13 cellular contexts compared by ENCODE assay signal in genomic region chr7:30575910-30576309, GRCh38. TPM values are rescaled to one million over a fixed set of nuclear protein-coding genes. Genes with fewer than 3 reads are reported as not detected.
DNase-seq lines count a peak whose midpoint lies in the region; ATAC-seq and TF ChIP-seq lines count a peak whose summit lies in the region.
"Had no signal": no experiment of that assay in that cellular context is flagged by ENCODE, and none has a peak within 500 bp of the region (broad histone marks: within the 10 kb centered on the region; RNA-seq: fewer than 3 reads in every experiment).

No MANE protein-coding gene starts in this region.

- H3K9me3 Mint-ChIP-seq in CD8-positive, alpha-beta memory T cell: no peaks in the 10 kb centered on the region

- no peak for ATAC-seq in omental fat pad (ENCODE audit: low FRiP score)

- peak; percentile 34 for DNase-seq in DMS 273 (lab: John Stamatoyannopoulos, UW; ENCODE audit: unreplicated experiment)
- no peak for DNase-seq in DMS 273 treated with DMSO at 0.1 percent for 48 hours (lab: John Stamatoyannopoulos, UW)
- DNase-seq in Kasumi-1 (lab: John Stamatoyannopoulos, UW): peak; percentile 10 to 12
- DNase-seq in RPMI7951 (ENCODE audit: low read depth): peak; percentile 15
- no peak for DNase-seq in omental fat pad (ENCODE audit: low spot score)
- no peak for DNase-seq in GM13977 (ENCODE audit: low spot score)
- no peak for DNase-seq in CD8-positive, alpha-beta memory T cell
- DNase-seq in AG08396 (ENCODE audit: low spot score): no peak
- DNase-seq: CD4-positive, CD25-positive, alpha-beta regulatory T cell; DND-41; Karpas-422 had no signal

- H3K36me3 Mint-ChIP-seq in CD8-positive, alpha-beta memory T cell: peaks cover 9 to 71% (median 28%) of the 10 kb centered on the region in 3 donors

- no peak overlapping the region for H3K4me3 Mint-ChIP-seq in CD8-positive, alpha-beta memory T cell
- H3K4me3 Mint-ChIP-seq: CD4-positive, CD25-positive, alpha-beta regulatory T cell had no signal

- H3K9me3 ChIP-seq in CD8-positive, alpha-beta memory T cell (ENCODE audit: low read length): no peaks in the 10 kb centered on the region

- no peak overlapping the region for H3K27ac Mint-ChIP-seq in CD8-positive, alpha-beta memory T cell
- H3K27ac Mint-ChIP-seq: CD4-positive, CD25-positive, alpha-beta regulatory T cell had no signal

- no peak overlapping the region for H3K27ac ChIP-seq in CD8-positive, alpha-beta memory T cell (ENCODE audit: low read depth, low read length)
- H3K27ac ChIP-seq: 22Rv1; BLaER1 treated with 17β-estradiol and CSF1 and Interleukin-3, amounts not matched to agents 10 nM and 100 nM had no signal

- peaks cover 0 to 3% (median 0%) of the 10 kb centered on the region in 3 donors for H3K4me1 Mint-ChIP-seq in CD8-positive, alpha-beta memory T cell

- POLR2A ChIA-PET in CD8-positive, alpha-beta memory T cell (lab: Charles Lee): interaction anchor here (0.6 kb wide), 1 partner anchor 293 kb away, joined by 3 read pairs; no protein-coding TSS in a partner anchor

- no peak overlapping the region for H3K4me3 ChIP-seq in CD8-positive, alpha-beta memory T cell (ENCODE audit: low read length)

- TF ChIP-seq CTCF in omental fat pad (IDR thresholded peaks at IDR 0.05) (no peak), GM13977 (IDR thresholded peaks at IDR 0.05; ENCODE audit: extremely low read depth, insufficient read depth, missing control alignments) (no peak)

- H3K27me3 ChIP-seq in CD8-positive, alpha-beta memory T cell (ENCODE audit: insufficient read depth, low read length, poor library complexity, severe bottlenecking): no peaks in the 10 kb centered on the region
- H3K27me3 ChIP-seq: BLaER1 treated with 17β-estradiol and CSF1 and Interleukin-3, amounts not matched to agents 10 nM and 100 nM had no signal

- CTCF ChIA-PET in CD8-positive, alpha-beta memory T cell (lab: Charles Lee): no interaction called here

- H3K36me3 ChIP-seq in CD8-positive, alpha-beta memory T cell (ENCODE audit: insufficient read depth, low read length): peaks cover 18% of the 10 kb centered on the region

- no peaks in the 10 kb centered on the region for H3K27me3 Mint-ChIP-seq in CD8-positive, alpha-beta memory T cell
- H3K27me3 Mint-ChIP-seq: CD4-positive, CD25-positive, alpha-beta regulatory T cell had no signal

- H3K4me1 ChIP-seq in CD8-positive, alpha-beta memory T cell (ENCODE audit: insufficient read depth, low read length): no peaks in the 10 kb centered on the region
- H3K4me1 ChIP-seq: BLaER1 treated with 17β-estradiol and CSF1 and Interleukin-3, amounts not matched to agents 10 nM and 100 nM had no signal

- in situ Hi-C loops in GM13977 (cut with MboI; ENCODE audit: low pct_unique_long_range_greater_than_20kb, low sequenced_read_pairs, unreplicated experiment): no loop called here

RNA-seq across cellular contexts. Expression of gene GARS1, which starts 18.8 kb away (rescaled TPM):
- 159 and 219 TPM in 2 replicates for total RNA-seq in RPMI7951 (2014; rRNA removed; shearing (Covaris generic))
- total RNA-seq in omental fat pad: 100 to 1,000 TPM in 2 of 4 donors, 10 to 100 TPM in 2; 66.8 to 136 (median 105) TPM
- total RNA-seq in CD8-positive, alpha-beta memory T cell: 100 to 1,000 TPM; 311 to 329 TPM
- 92.0 TPM for polyA plus RNA-seq in CD8-positive, alpha-beta memory T cell

Comparison
In these comparisons a context has a peak if more than half of its experiments do, and no peak if none do; other contexts are left out.
1. DNase-seq: peak in DMS 273 (single experiment), Kasumi-1 (2 of 2) and RPMI7951 (single experiment); none in DMS 273 treated with DMSO at 0.1 percent for 48 hours (single experiment), omental fat pad (single experiment), GM13977 (single experiment), CD8-positive, alpha-beta memory T cell (0 of 5) and AG08396 (single experiment).